8 cellular contexts compared by ENCODE assay signal in genomic region chr5:76084496-76085285, GRCh38.
DNase-seq lines count a peak whose midpoint lies in the region; ATAC-seq, FAIRE-seq and TF ChIP-seq lines count a peak whose summit lies in the region.

No MANE protein-coding gene starts in this region.

- H3K27me3 ChIP-seq in iPS-20b (ENCODE audit: insufficient read depth, low read length), result peaks cover 80% of the 10 kb centered on the region

- 0 out of 2 replicates have a peak, but pooled peaks cover 4% of the 10 kb centered on the region for H3K4me1 ChIP-seq in iPS-20b (ENCODE audit: insufficient read depth, low read length)

- DNase-seq in stimulated activated CD4-positive, alpha-beta T cell treated with anti-CD3 and anti-CD28 coated beads, Interleukin-4, amount 100 ng/mL, for 4 hours, result peak; percentile 3 to 47
- no peak for DNase-seq in stimulated activated CD4-positive, alpha-beta T cell treated with anti-CD3 and anti-CD28 coated beads, Interleukin-2, amount 100 ng/mL, for 48 hours
- DNase-seq in activated T-cell treated with anti-CD3 and anti-CD28 coated beads for 4 hours (peak; percentile 9), LoVo (ENCODE audit: low spot score) (no peak), H54 (ENCODE audit: insufficient read length, low spot score) (no peak)

- no peak for ATAC-seq in HG02840 (IDR thresholded peaks at IDR 0.05; ENCODE audit: low FRiP score, unreplicated experiment)
- ATAC-seq in HG03097 (IDR thresholded peaks at IDR 0.05; ENCODE audit: low FRiP score, unreplicated experiment), result no peak

- H3K9me3 ChIP-seq in iPS-20b (ENCODE audit: insufficient read depth, low read depth, low read length), result no peaks in the 10 kb centered on the region

- H3K9ac ChIP-seq in iPS-20b (ENCODE audit: low read depth, low read length), result no peak overlapping the region; the same call in 1 of the 2 replicates

- H3K27ac ChIP-seq in iPS-20b (ENCODE audit: low read length), result no peak overlapping the region

- peak overlapping the region; percentile 83 for H3K4me3 ChIP-seq in iPS-20b (ENCODE audit: low read length)

- no peaks in the 10 kb centered on the region for H3K36me3 ChIP-seq in iPS-20b (ENCODE audit: insufficient read depth, low read depth, low read length)

- no peak for FAIRE-seq in H54 (lab: Jason Lieb, UNC)

- no peak for TF ChIP-seq POLR2A in H54 (IDR thresholded peaks at IDR 0.05; ENCODE audit: low read depth, low read length)

Comparison
In these comparisons a context has a peak if more than half of its experiments do, and no peak if none do; other contexts are left out.
1. DNase-seq: peak in stimulated activated CD4-positive, alpha-beta T cell treated with anti-CD3 and anti-CD28 coated beads, Interleukin-4, amount 100 ng/mL, for 4 hours (2 of 2) and activated T-cell treated with anti-CD3 and anti-CD28 coated beads for 4 hours (single experiment); none in stimulated activated CD4-positive, alpha-beta T cell treated with anti-CD3 and anti-CD28 coated beads, Interleukin-2, amount 100 ng/mL, for 48 hours (0 of 2), LoVo (single experiment) and H54 (single experiment).